ENCODE assay signal across 18 cellular contexts in the genomic region with DNA sequence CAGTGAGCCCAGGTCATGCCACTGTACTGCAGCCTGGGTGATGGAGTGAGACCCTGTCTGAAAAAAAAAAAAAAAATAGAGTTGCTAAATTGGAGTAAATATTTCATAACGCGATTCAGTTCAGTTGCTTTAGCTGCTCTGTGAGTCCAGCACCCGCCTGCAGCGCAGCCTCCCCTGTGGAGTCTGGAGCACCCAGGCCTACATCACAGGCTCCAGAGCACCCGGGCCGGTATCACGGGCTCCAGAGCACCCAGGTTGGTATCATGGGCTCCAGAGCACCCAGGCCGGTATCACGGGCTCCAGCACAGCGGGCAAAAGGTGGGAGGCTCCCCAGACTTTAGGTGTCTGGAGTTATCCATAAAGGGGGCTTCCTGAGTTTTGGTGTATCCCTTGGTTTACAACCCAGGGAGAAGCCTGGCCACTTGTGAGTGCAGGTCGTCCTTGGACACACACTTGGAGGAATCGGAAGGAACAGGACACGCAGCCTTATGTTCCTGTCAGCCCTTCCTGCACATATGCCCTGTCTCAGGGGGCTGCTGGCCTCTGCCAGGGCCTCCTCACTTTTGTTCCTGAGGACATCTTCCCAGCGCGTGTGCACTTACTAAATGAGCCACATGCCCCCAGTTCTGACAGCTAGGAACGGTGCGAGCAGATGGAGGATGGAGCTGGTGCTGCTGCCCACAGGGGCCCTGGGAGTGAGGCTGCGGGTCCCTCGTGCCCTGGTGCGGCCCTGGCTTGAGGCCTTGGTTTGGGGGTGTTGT. TPM values are rescaled to one million over a fixed set of nuclear protein-coding genes. Genes with fewer than 3 reads are reported as not detected.
DNase-seq lines count a peak whose midpoint lies in the region; ATAC-seq and TF ChIP-seq lines count a peak whose summit lies in the region.
"Had no signal": no experiment of that assay in that cellular context is flagged by ENCODE, and none has a peak within 500 bp of the region (broad histone marks: within the 10 kb centered on the region; RNA-seq: fewer than 3 reads in every experiment).

No MANE protein-coding gene starts in this region.

- DNase-seq in Right ventricle myocardium inferior (ENCODE audit: missing footprints) (peak; percentile 41), cardiac septum (ENCODE audit: low spot score) (no peak), memory B cell (ENCODE audit: low spot score in 2 of 2) (no peak), NCI-H2107 treated with DMSO at 0.1 percent for 48 hours (lab: John Stamatoyannopoulos, UW; ENCODE audit: unreplicated experiment) (no peak), NCI-H128 (lab: John Stamatoyannopoulos, UW; ENCODE audit: unreplicated experiment) (no peak), NCI-H774 (lab: John Stamatoyannopoulos, UW) (no peak)
- DNase-seq: anterior cingulate cortex; effector CD4-positive, alpha-beta T cell; esophagus squamous epithelium; NCI-H2029 treated with DMSO at 0.1 percent for 48 hours; NCI-H524; stimulated activated CD4-positive, alpha-beta T cell treated with anti-CD3 and anti-CD28 coated beads, Interleukin-12 subunit alpha, Interleukin-12 subunit beta, amount 100 ng/mL, for 4 hours; stimulated activated CD8-positive, alpha-beta memory T cell treated with anti-CD3 and anti-CD28 coated beads, Interleukin-4, amount 100 ng/mL, for 48 hours had no signal

- ATAC-seq in Right ventricle myocardium inferior, result no peak
- ATAC-seq in memory B cell (ENCODE audit: low read depth), result no peak
- ATAC-seq in HG03439 (IDR thresholded peaks at IDR 0.05; ENCODE audit: unreplicated experiment), result no peak
- ATAC-seq: GM23338, left colon had no signal

- no peaks in the 10 kb centered on the region for H3K9me3 Mint-ChIP-seq in memory B cell
- H3K9me3 Mint-ChIP-seq: GM23338 had no signal

- peaks cover 5% of the 10 kb centered on the region for H3K36me3 Mint-ChIP-seq in memory B cell

- H3K27ac Mint-ChIP-seq in memory B cell, result peak overlapping the region; percentile 26

- H3K27me3 Mint-ChIP-seq in memory B cell, result no peaks in the 10 kb centered on the region

- peak overlapping the region; percentile 90 for H3K27ac ChIP-seq in VCaP
- H3K27ac ChIP-seq: KMS-11 had no signal

- H3K4me1 Mint-ChIP-seq in memory B cell, result peaks cover 25% of the 10 kb centered on the region

- H3K4me3 Mint-ChIP-seq in memory B cell, result no peak overlapping the region
- H3K4me3 Mint-ChIP-seq: GM23338 had no signal

- intact Hi-C loops in Right ventricle myocardium inferior (cut with DNase I), result no loop called here
- intact Hi-C loops in cardiac septum (cut with DNase I), result no loop called here

- TF ChIP-seq CTCF in VCaP (conservative IDR thresholded peaks at IDR 0.05), result no peak

RNA-seq across cellular contexts. Expression of a gene that starts 25.1 kb away (rescaled TPM):
- total RNA-seq in Right ventricle myocardium inferior, result 38.5 TPM
- total RNA-seq in cardiac septum, result 39.9 TPM

RNA-seq across cellular contexts. Expression of a gene that starts 58.6 kb away (rescaled TPM):
- total RNA-seq in Right ventricle myocardium inferior (43.9 TPM), cardiac septum (40.5 TPM)
